Comparison of ENCODE assay signal across 17 cellular contexts in genomic region chr5:57195060-57195459, GRCh38. TPM values are rescaled to one million over a fixed set of nuclear protein-coding genes. Genes with fewer than 3 reads are reported as not detected.
A peak's percentile ranks its signal among the peaks of the same experiment; 100 is the strongest.
DNase-seq lines count a peak whose midpoint lies in the region; ATAC-seq and TF ChIP-seq lines count a peak whose summit lies in the region.
"Had no signal": no experiment of that assay in that cellular context is flagged by ENCODE, and none has a peak within 500 bp of the region (broad histone marks: within the 10 kb centered on the region; RNA-seq: fewer than 3 reads in every experiment).

No MANE protein-coding gene starts in this region.

- intact Hi-C loops in CD14-positive monocyte (cut with micrococcal nuclease) = no loop called here

- TF ChIP-seq CTCF in CD14-positive monocyte (IDR thresholded peaks at IDR 0.05) = no peak
- no peak for TF ChIP-seq CTCF in progenitor cell of endocrine pancreas (IDR thresholded peaks at IDR 0.05; ENCODE audit: unreplicated experiment)

- H3K4me1 Mint-ChIP-seq in CD14-positive monocyte (peaks cover 11% of the 10 kb centered on the region), T-helper 17 cell (peaks cover 49% of the 10 kb centered on the region), progenitor cell of endocrine pancreas (ENCODE audit: low read depth) (peaks cover 2% of the 10 kb centered on the region)

- H3K9me3 Mint-ChIP-seq in CD14-positive monocyte (no peaks in the 10 kb centered on the region), progenitor cell of endocrine pancreas (ENCODE audit: low read depth) (no peaks in the 10 kb centered on the region)
- H3K9me3 Mint-ChIP-seq: GM23338, HFFc6 had no signal

- H3K27ac Mint-ChIP-seq in CD14-positive monocyte (peak overlapping the region in 4 of 7 donors; percentile 3 to 73 (median 32)), T-helper 17 cell (peak overlapping the region; percentile 30), progenitor cell of endocrine pancreas (peak overlapping the region; percentile 63)
- H3K27ac Mint-ChIP-seq: GM23338, HFFc6, IgD-negative memory B cell had no signal

- ATAC-seq in T-helper 17 cell = no peak
- ATAC-seq: A549, GM23338, HepG2 had no signal

- H3K4me3 Mint-ChIP-seq in CD14-positive monocyte (no peak overlapping the region), T-helper 17 cell (no peak overlapping the region), progenitor cell of endocrine pancreas (ENCODE audit: low read depth) (no peak overlapping the region)
- H3K4me3 Mint-ChIP-seq: GM23338, HFFc6 had no signal

- H3K36me3 Mint-ChIP-seq in CD14-positive monocyte = peaks cover 37 to 63% of the 10 kb centered on the region in 2 donors
- peaks cover 6% of the 10 kb centered on the region for H3K36me3 Mint-ChIP-seq in T-helper 17 cell (ENCODE audit: low read depth)
- peaks cover 31% of the 10 kb centered on the region for H3K36me3 Mint-ChIP-seq in progenitor cell of endocrine pancreas (ENCODE audit: insufficient read depth)

- H3K9me3 ChIP-seq in T-helper 17 cell (ENCODE audit: control insufficient read depth, low read length, poor library complexity, severe bottlenecking) = no peaks in the 10 kb centered on the region
- H3K9me3 ChIP-seq: A549, Caco-2 had no signal

- DNase-seq in DMS53 (lab: John Stamatoyannopoulos, UW) (peak; percentile 15), DMS53 treated with DMSO at 0.1 percent for 48 hours (lab: John Stamatoyannopoulos, UW; ENCODE audit: unreplicated experiment) (no peak), CD14-positive monocyte (ENCODE audit: low spot score) (no peak), T-helper 17 cell (no peak), progenitor cell of endocrine pancreas (ENCODE audit: low spot score, unreplicated experiment) (no peak), NCI-H2196 treated with DMSO at 0.1 percent for 48 hours (lab: John Stamatoyannopoulos, UW; ENCODE audit: unreplicated experiment) (no peak), C1 segment of cervical spinal cord (lab: John Stamatoyannopoulos, UW) (no peak)
- DNase-seq: AML-193, Caco-2, DMS79 treated with DMSO at 0.1 percent for 48 hours, GF-D8, HCEC 1CT, HFFc6 had no signal

- no peaks in the 10 kb centered on the region for H3K27me3 Mint-ChIP-seq in CD14-positive monocyte (ENCODE audit: low read depth in 3 of 3)
- no peaks in the 10 kb centered on the region for H3K27me3 Mint-ChIP-seq in T-helper 17 cell
- no peaks in the 10 kb centered on the region for H3K27me3 Mint-ChIP-seq in progenitor cell of endocrine pancreas
- H3K27me3 Mint-ChIP-seq: IgD-negative memory B cell had no signal

RNA-seq across cellular contexts. Expression of gene GPBP1, which starts 21.2 kb away (rescaled TPM):
- 10 to 100 TPM; 23.2 to 43.7 TPM for polyA plus RNA-seq in CD14-positive monocyte
- total RNA-seq in T-helper 17 cell = 100 to 1,000 TPM; 135 to 136 TPM
- total RNA-seq in progenitor cell of endocrine pancreas = 128 and 135 TPM in 2 replicates
